Comparison of ENCODE assay signal across 16 cellular contexts in the genomic region with DNA sequence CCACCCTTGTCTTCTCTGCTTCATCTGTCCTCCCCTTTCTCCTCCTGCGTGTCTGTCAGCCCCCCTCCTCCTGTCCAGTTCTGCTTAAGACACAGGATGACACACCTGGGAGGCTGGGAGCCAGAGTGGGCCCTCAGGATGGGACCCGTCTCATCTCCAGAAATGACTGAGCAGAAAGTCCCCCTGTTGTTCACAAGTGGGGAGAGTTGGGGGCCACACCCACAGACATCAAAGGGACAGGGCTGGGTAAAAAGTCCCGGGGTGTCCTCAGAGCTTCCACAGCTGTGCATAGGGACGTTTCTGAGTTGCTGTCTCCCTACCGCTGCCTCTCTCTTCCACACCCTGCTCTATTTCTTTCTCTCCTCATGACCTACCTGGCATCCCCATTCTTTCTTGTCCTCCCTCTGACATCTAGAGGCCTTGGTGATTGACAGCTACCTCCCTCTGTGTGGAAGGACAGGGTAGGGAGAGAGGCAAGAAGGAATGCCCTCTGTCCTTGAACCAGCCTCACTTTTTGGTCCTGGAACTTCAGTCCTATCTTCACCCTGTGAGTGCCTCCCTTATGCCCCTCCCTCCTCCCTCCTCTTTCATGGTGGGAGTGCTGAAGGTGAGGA. TPM values are rescaled to one million over a fixed set of nuclear protein-coding genes. Genes with fewer than 3 reads are reported as not detected.
A peak's percentile ranks its signal among the peaks of the same experiment; 100 is the strongest.
DNase-seq lines count a peak whose midpoint lies in the region; ATAC-seq, FAIRE-seq and TF ChIP-seq lines count a peak whose summit lies in the region.
"Had no signal": no experiment of that assay in that cellular context is flagged by ENCODE, and none has a peak within 500 bp of the region (broad histone marks: within the 10 kb centered on the region; RNA-seq: fewer than 3 reads in every experiment).

No MANE protein-coding gene starts in this region.

- CTCF ChIA-PET in HEK293 (lab: Yijun Ruan, JAX): interaction anchor here (0.7 to 6.2 kb wide), 9 partner anchors 9 to 571 kb away, joined by 3 to 119 read pairs (median 23); a partner anchor contains a TSS
- CTCF ChIA-PET in activated CD8-positive, alpha-beta T cell treated with anti-CD3 and anti-CD28 coated beads for 36 hours (lab: Charles Lee): interaction anchor here (0.9 to 13.7 kb wide), 8 partner anchors 11 to 110 kb away, joined by 3 to 273 read pairs (median 49); a partner anchor contains a TSS

- intact Hi-C loops in activated CD8-positive, alpha-beta T cell treated with anti-CD3 and anti-CD28 coated beads for 36 hours (cut with micrococcal nuclease): loop anchor here (5.0 kb wide), 1 partner anchor 56 kb away; a partner anchor contains a TSS
- intact Hi-C loops in heart right ventricle (cut with DNase I) (loop anchor here in 3 of 10 donors (5.0 to 10.0 kb wide), 4 partner anchors 49 to 91 kb away; a partner anchor contains a TSS), ovary (cut with DNase I) (no loop called here)

- H3K9me3 Mint-ChIP-seq in activated CD8-positive, alpha-beta T cell treated with anti-CD3 and anti-CD28 coated beads for 36 hours: no peaks in the 10 kb centered on the region
- H3K9me3 Mint-ChIP-seq in natural killer cell treated with Interleukin-12 subunit alpha and Interleukin-12 subunit beta and Interleukin-15 and Interleukin-18, amount 100 ng/mL, for 72 hours: no peaks in the 10 kb centered on the region
- H3K9me3 Mint-ChIP-seq: HFFc6, mesothelial cell of epicardium had no signal

- H3K36me3 Mint-ChIP-seq in activated CD8-positive, alpha-beta T cell treated with anti-CD3 and anti-CD28 coated beads for 36 hours (ENCODE audit: low read depth): no peaks in the 10 kb centered on the region
- no peaks in the 10 kb centered on the region for H3K36me3 Mint-ChIP-seq in natural killer cell treated with Interleukin-12 subunit alpha and Interleukin-12 subunit beta and Interleukin-15 and Interleukin-18, amount 100 ng/mL, for 72 hours
- H3K36me3 Mint-ChIP-seq: mesothelial cell of epicardium had no signal

- peak; percentile 73 for FAIRE-seq in GM18507 (lab: Jason Lieb, UNC)

- peaks cover 21% of the 10 kb centered on the region for H3K27me3 Mint-ChIP-seq in activated CD8-positive, alpha-beta T cell treated with anti-CD3 and anti-CD28 coated beads for 36 hours
- H3K27me3 Mint-ChIP-seq in natural killer cell treated with Interleukin-12 subunit alpha and Interleukin-12 subunit beta and Interleukin-15 and Interleukin-18, amount 100 ng/mL, for 72 hours: peaks cover 3 to 20% of the 10 kb centered on the region in 2 donors

- no peak for TF ChIP-seq CTCF in HEK293 (tag by site-specific recombination; IDR thresholded peaks at IDR 0.05)
- TF ChIP-seq CTCF in activated CD8-positive, alpha-beta T cell treated with anti-CD3 and anti-CD28 coated beads for 36 hours (IDR thresholded peaks at IDR 0.05): no peak
- no peak for TF ChIP-seq CTCF in heart right ventricle (IDR thresholded peaks at IDR 0.05)
- TF ChIP-seq CTCF in ovary (IDR thresholded peaks at IDR 0.05): no peak

- H3K4me1 ChIP-seq in HEK293 (ENCODE audit: control insufficient read depth, insufficient read depth, low read length) (no peaks in the 10 kb centered on the region), heart right ventricle (peaks cover 0 to 5% (median 0%) of the 10 kb centered on the region in 9 donors), ovary (ENCODE audit: insufficient read depth) (peaks cover 2% of the 10 kb centered on the region)
- H3K4me1 ChIP-seq: colonic mucosa had no signal

- WGBS in heart right ventricle, 2 donors: 64 to 70% methylated on average over 5 of the region's 5 CpGs
- whole genome bisulfite sequencing in ovary, 3 donors: 66 to 76% (median 68%) methylated on average over 5 of the region's 5 CpGs

- H3K27me3 ChIP-seq in heart right ventricle: peaks cover 0 to 44% (median 20%) of the 10 kb centered on the region in 7 donors
- H3K27me3 ChIP-seq in ovary: no peaks in the 10 kb centered on the region
- H3K27me3 ChIP-seq: colonic mucosa had no signal

- TF ChIP-seq POLR2A in ovary (IDR thresholded peaks at IDR 0.05): no peak

- peaks cover 46% of the 10 kb centered on the region for H3K4me1 Mint-ChIP-seq in activated CD8-positive, alpha-beta T cell treated with anti-CD3 and anti-CD28 coated beads for 36 hours (ENCODE audit: low read depth)
- peaks cover 29 to 37% of the 10 kb centered on the region in 2 donors for H3K4me1 Mint-ChIP-seq in natural killer cell treated with Interleukin-12 subunit alpha and Interleukin-12 subunit beta and Interleukin-15 and Interleukin-18, amount 100 ng/mL, for 72 hours (ENCODE audit: low read depth in 2 of 2)

- H3K27ac ChIP-seq in HEK293 (ENCODE audit: extremely low read depth, low read depth, low read length) (no peak overlapping the region), heart right ventricle (no peak overlapping the region), ovary (no peak overlapping the region)
- H3K27ac ChIP-seq: colonic mucosa, HL-60 had no signal

- H3K9me3 ChIP-seq in HEK293 (ENCODE audit: control insufficient read depth, insufficient read depth, low read depth, low read length) (no peaks in the 10 kb centered on the region), heart right ventricle (no peaks in the 10 kb centered on the region), ovary (no peaks in the 10 kb centered on the region)
- H3K9me3 ChIP-seq: colonic mucosa had no signal

- no peaks in the 10 kb centered on the region for H3K36me3 ChIP-seq in HEK293 (ENCODE audit: control insufficient read depth in 2 of 2, insufficient read depth in 1 of 2, low read length in 2 of 2)
- no peaks in the 10 kb centered on the region for H3K36me3 ChIP-seq in heart right ventricle
- H3K36me3 ChIP-seq in ovary: no peaks in the 10 kb centered on the region
- H3K36me3 ChIP-seq: colonic mucosa had no signal

- DNase-seq in GM18507 (ENCODE audit: extremely low spot score, insufficient read length, low read depth) (no peak), heart right ventricle (no peak), Kasumi-1 (lab: John Stamatoyannopoulos, UW) (no peak), left lobe of liver (ENCODE audit: low spot score) (no peak), ovary (no peak)
- DNase-seq in activated CD8-positive, alpha-beta T cell treated with anti-CD3 and anti-CD28 coated beads for 36 hours: peak; percentile 84
- no peak for DNase-seq in natural killer cell treated with Interleukin-12 subunit alpha and Interleukin-12 subunit beta and Interleukin-15 and Interleukin-18, amount 100 ng/mL, for 72 hours (ENCODE audit: low spot score)
- DNase-seq: colonic mucosa, HFFc6, NCI-H510A, substantia nigra had no signal

- peak overlapping the region; percentile 70 for H3K27ac Mint-ChIP-seq in activated CD8-positive, alpha-beta T cell treated with anti-CD3 and anti-CD28 coated beads for 36 hours
- peak overlapping the region; percentile 54 to 68 for H3K27ac Mint-ChIP-seq in natural killer cell treated with Interleukin-12 subunit alpha and Interleukin-12 subunit beta and Interleukin-15 and Interleukin-18, amount 100 ng/mL, for 72 hours
- H3K27ac Mint-ChIP-seq: HFFc6, mesothelial cell of epicardium had no signal

- ATAC-seq in activated CD8-positive, alpha-beta T cell treated with anti-CD3 and anti-CD28 coated beads for 36 hours: peak; percentile 74
- ATAC-seq in natural killer cell treated with Interleukin-12 subunit alpha and Interleukin-12 subunit beta and Interleukin-15 and Interleukin-18, amount 100 ng/mL, for 72 hours: peak; percentile 58 to 69
- ATAC-seq in heart right ventricle (no peak), left lobe of liver (no peak)

- no peak for TF ChIP-seq EP300 in ovary (IDR thresholded peaks at IDR 0.05)

- POLR2A ChIA-PET in HEK293 (lab: Yijun Ruan, JAX): interaction anchor here (0.6 kb wide), 1 partner anchor 71 kb away, joined by 3 read pairs; no protein-coding TSS in a partner anchor
- POLR2A ChIA-PET in activated CD8-positive, alpha-beta T cell treated with anti-CD3 and anti-CD28 coated beads for 36 hours (lab: Charles Lee): interaction anchor here (0.7 to 2.1 kb wide), 3 partner anchors 14 to 23 kb away, joined by 3 to 12 read pairs (median 4); a partner anchor contains a TSS

- H3K4me3 Mint-ChIP-seq in activated CD8-positive, alpha-beta T cell treated with anti-CD3 and anti-CD28 coated beads for 36 hours: peak overlapping the region; percentile 12
- H3K4me3 Mint-ChIP-seq in natural killer cell treated with Interleukin-12 subunit alpha and Interleukin-12 subunit beta and Interleukin-15 and Interleukin-18, amount 100 ng/mL, for 72 hours: peak overlapping the region; percentile 34
- H3K4me3 Mint-ChIP-seq: HFFc6, mesothelial cell of epicardium had no signal

- no peak overlapping the region for H3K4me3 ChIP-seq in HEK293 (ENCODE audit: low read depth, low read length)
- H3K4me3 ChIP-seq in heart right ventricle: no peak overlapping the region
- no peak overlapping the region for H3K4me3 ChIP-seq in ovary
- H3K4me3 ChIP-seq: colonic mucosa had no signal

RNA-seq across cellular contexts. Expression of a gene that starts 19.5 kb away (rescaled TPM):
- total RNA-seq in activated CD8-positive, alpha-beta T cell treated with anti-CD3 and anti-CD28 coated beads for 36 hours: 100 to 1,000 TPM; 297 to 315 TPM
- total RNA-seq in natural killer cell treated with Interleukin-12 subunit alpha and Interleukin-12 subunit beta and Interleukin-15 and Interleukin-18, amount 100 ng/mL, for 72 hours: 100 to 1,000 TPM; 153 to 188 TPM
- total RNA-seq in heart right ventricle: 1 to 10 TPM in 3 of 10 donors, under 1 TPM in 6, not detected in 1; 0.50 to 4.4 (median 0.80) TPM
- 1 to 10 TPM in 1 of 2 donors, under 1 TPM in 1; 0.96 to 1.0 TPM for polyA plus RNA-seq in heart right ventricle
- 0.78 TPM for total RNA-seq in left lobe of liver
- 1 to 10 TPM in 4 of 7 donors, under 1 TPM in 3; 0.40 to 2.8 (median 1.4) TPM for total RNA-seq in ovary
- under 1 TPM; 0.19 to 0.65 TPM for polyA plus RNA-seq in ovary
- total RNA-seq: fibroblast of lung had no signal
- polyA plus RNA-seq: fibroblast of lung had no signal

RNA-seq across cellular contexts. Expression of a gene that starts 22.8 kb away (rescaled TPM):
- total RNA-seq in activated CD8-positive, alpha-beta T cell treated with anti-CD3 and anti-CD28 coated beads for 36 hours: under 1 TPM; 0.47 to 0.54 TPM
- under 1 TPM; 0.14 TPM for total RNA-seq in natural killer cell treated with Interleukin-12 subunit alpha and Interleukin-12 subunit beta and Interleukin-15 and Interleukin-18, amount 100 ng/mL, for 72 hours
- total RNA-seq in heart right ventricle (under 1 TPM; 0.04 to 0.20 (median 0.07) TPM), left lobe of liver (not detected), ovary (under 1 TPM in 1 of 7 donors, not detected in 6; 0.15 TPM)
- polyA plus RNA-seq in heart right ventricle (under 1 TPM; 0.01 to 0.80 TPM), ovary (under 1 TPM in 1 of 2 donors, not detected in 1; 0.02 TPM)
- total RNA-seq: colonic mucosa, fibroblast of lung, HFFc6, pulmonary artery endothelial cell had no signal
- polyA plus RNA-seq: fibroblast of lung had no signal

RNA-seq across cellular contexts. Expression of a gene that starts 24.5 kb away (rescaled TPM):
- 10 to 100 TPM; 23.5 to 25.9 TPM for total RNA-seq in activated CD8-positive, alpha-beta T cell treated with anti-CD3 and anti-CD28 coated beads for 36 hours
- total RNA-seq in natural killer cell treated with Interleukin-12 subunit alpha and Interleukin-12 subunit beta and Interleukin-15 and Interleukin-18, amount 100 ng/mL, for 72 hours: 1 to 10 TPM; 1.4 to 8.1 TPM
- total RNA-seq in heart right ventricle: 1 to 10 TPM in 4 of 10 donors, under 1 TPM in 6; 0.15 to 3.7 (median 0.69) TPM
- polyA plus RNA-seq in heart right ventricle: 1 to 10 TPM in 1 of 2 donors, under 1 TPM in 1; 0.28 to 1.5 TPM
- not detected for total RNA-seq in left lobe of liver
- under 1 TPM in 4 of 7 donors, not detected in 3; 0.34 to 0.92 (median 0.41) TPM for total RNA-seq in ovary
- polyA plus RNA-seq in ovary: under 1 TPM in 1 of 2 donors, not detected in 1; 0.11 TPM
- total RNA-seq: fibroblast of lung had no signal
- polyA plus RNA-seq: fibroblast of lung had no signal

RNA-seq across cellular contexts. Expression of a gene that starts 57.4 kb away (rescaled TPM):
- under 1 TPM in 1 of 2 experiments, not detected in 1; 0.07 TPM for total RNA-seq in activated CD8-positive, alpha-beta T cell treated with anti-CD3 and anti-CD28 coated beads for 36 hours
- under 1 TPM in 1 of 2 donors, not detected in 1; 0.64 TPM for total RNA-seq in natural killer cell treated with Interleukin-12 subunit alpha and Interleukin-12 subunit beta and Interleukin-15 and Interleukin-18, amount 100 ng/mL, for 72 hours
- total RNA-seq in heart right ventricle (10 to 100 TPM in 2 of 10 donors, 1 to 10 TPM in 8; 3.8 to 12.4 (median 7.1) TPM), left lobe of liver (4.5 TPM), ovary (10 to 100 TPM in 5 of 7 donors, 1 to 10 TPM in 2; 4.3 to 20.2 (median 12.3) TPM)
- polyA plus RNA-seq in heart right ventricle (10 to 100 TPM in 1 of 2 donors, 1 to 10 TPM in 1; 6.2 to 13.7 TPM), ovary (10 to 100 TPM; 13.7 to 21.2 TPM)

Comparison
In these comparisons a context has a peak if more than half of its experiments do, and no peak if none do; other contexts are left out.
1. ATAC-seq: peak in activated CD8-positive, alpha-beta T cell treated with anti-CD3 and anti-CD28 coated beads for 36 hours (single experiment) and natural killer cell treated with Interleukin-12 subunit alpha and Interleukin-12 subunit beta and Interleukin-15 and Interleukin-18, amount 100 ng/mL, for 72 hours (2 of 2); none in heart right ventricle (0 of 8) and left lobe of liver (single experiment).
2. RNA of a gene that starts 19.5 kb away (total RNA-seq): 297 to 315 TPM in activated CD8-positive, alpha-beta T cell treated with anti-CD3 and anti-CD28 coated beads for 36 hours and 153 to 188 TPM in natural killer cell treated with Interleukin-12 subunit alpha and Interleukin-12 subunit beta and Interleukin-15 and Interleukin-18, amount 100 ng/mL, for 72 hours; 0.40 to 2.8 TPM in ovary, 0.50 to 4.4 TPM in heart right ventricle and 0.78 TPM in left lobe of liver (single experiment); every median in the first group is over 10 times any median in the second.